In genomic region chr18:47151457-47151856, GRCh38 we compare ENCODE assay signal across 1 cellular context.
TF ChIP-seq lines count a peak whose summit lies in the region.

No MANE protein-coding gene starts in this region.

TF ChIP-seq in A549, 52 proteins besides CTCF, POLR2A, EP300 and RAD21 (continued from another document):
- TF ChIP-seq, protein P1, sequence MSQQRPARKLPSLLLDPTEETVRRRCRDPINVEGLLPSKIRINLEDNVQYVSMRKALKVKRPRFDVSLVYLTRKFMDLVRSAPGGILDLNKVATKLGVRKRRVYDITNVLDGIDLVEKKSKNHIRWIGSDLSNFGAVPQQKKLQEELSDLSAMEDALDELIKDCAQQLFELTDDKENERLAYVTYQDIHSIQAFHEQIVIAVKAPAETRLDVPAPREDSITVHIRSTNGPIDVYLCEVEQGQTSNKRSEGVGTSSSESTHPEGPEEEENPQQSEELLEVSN (IDR thresholded peaks at IDR 0.05; ENCODE audit: borderline replicate concordance, low read depth) = no peak
- TF ChIP-seq SMC3 (IDR thresholded peaks at IDR 0.05) (no peak), NR3C1 (IDR thresholded peaks at IDR 0.05) (no peak), MAFK (IDR thresholded peaks at IDR 0.05; ENCODE audit: partially characterized antibody) (no peak), CHD2 (IDR thresholded peaks at IDR 0.05; ENCODE audit: low read length, partially characterized antibody) (no peak), RNF2 (IDR thresholded peaks at IDR 0.05; ENCODE audit: borderline replicate concordance, low read depth) (no peak), HOXB13 (CRISPR knock-in tag; IDR thresholded peaks at IDR 0.05; ENCODE audit: low read depth) (no peak), ATOH8 (CRISPR knock-in tag; IDR thresholded peaks at IDR 0.05; ENCODE audit: low read depth) (no peak), ELK1 (IDR thresholded peaks at IDR 0.05; ENCODE audit: low read depth, low read length) (no peak)
